ENCODE assay signal across 2 cellular contexts in genomic region chr10:116771891-116772290, GRCh38.
TF ChIP-seq lines count a peak whose summit lies in the region.

No MANE protein-coding gene starts in this region.

TF ChIP-seq in A549, 52 proteins besides CTCF, POLR2A, EP300 and RAD21 (continued from another document):
- TF ChIP-seq HEYL (CRISPR knock-in tag; IDR thresholded peaks at IDR 0.05) = no peak

TF ChIP-seq in K562, 482 proteins besides CTCF, POLR2A, EP300 and RAD21:
- TF ChIP-seq, protein P1, sequence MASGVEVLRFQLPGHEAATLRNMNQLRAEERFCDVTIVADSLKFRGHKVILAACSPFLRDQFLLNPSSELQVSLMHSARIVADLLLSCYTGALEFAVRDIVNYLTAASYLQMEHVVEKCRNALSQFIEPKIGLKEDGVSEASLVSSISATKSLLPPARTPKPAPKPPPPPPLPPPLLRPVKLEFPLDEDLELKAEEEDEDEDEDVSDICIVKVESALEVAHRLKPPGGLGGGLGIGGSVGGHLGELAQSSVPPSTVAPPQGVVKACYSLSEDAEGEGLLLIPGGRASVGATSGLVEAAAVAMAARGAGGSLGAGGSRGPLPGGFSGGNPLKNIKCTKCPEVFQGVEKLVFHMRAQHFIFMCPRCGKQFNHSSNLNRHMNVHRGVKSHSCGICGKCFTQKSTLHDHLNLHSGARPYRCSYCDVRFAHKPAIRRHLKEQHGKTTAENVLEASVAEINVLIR (CRISPR knock-in tag; IDR thresholded peaks at IDR 0.05) = no peak
- 0 out of 2 replicates have a peak, but pooled peaks have one; percentile 5 for TF ChIP-seq USF2 (CRISPR knock-in tag; IDR thresholded peaks at IDR 0.05)
